In genomic region chr12:132474237-132474741, GRCh38 we compare ENCODE assay signal across 11 cellular contexts. TPM values are rescaled to one million over a fixed set of nuclear protein-coding genes. Genes with fewer than 3 reads are reported as not detected.
A peak's percentile ranks its signal among the peaks of the same experiment; 100 is the strongest.
DNase-seq lines count a peak whose midpoint lies in the region; ATAC-seq and TF ChIP-seq lines count a peak whose summit lies in the region.
"Had no signal": no experiment of that assay in that cellular context is flagged by ENCODE, and none has a peak within 500 bp of the region (broad histone marks: within the 10 kb centered on the region; RNA-seq: fewer than 3 reads in every experiment).

No MANE protein-coding gene starts in this region.

- intact Hi-C loops in right cardiac atrium (cut with DNase I) (no loop called here), left cardiac atrium (cut with DNase I) (no loop called here)

- H3K4me3 ChIP-seq in right cardiac atrium (ENCODE audit: low read length) (no peak overlapping the region), endodermal cell (ENCODE audit: low read length) (no peak overlapping the region)

- DNase-seq in right cardiac atrium (peak; percentile 10 to 54 (median 45)), left cardiac atrium (no peak), T1000 (lab: John Stamatoyannopoulos, UW) (peak; percentile 25), endodermal cell (peak; percentile 69), HT-29 (ENCODE audit: low spot score) (no peak), NCI-H1092 (lab: John Stamatoyannopoulos, UW) (no peak), kidney glomerular epithelial cell (lab: John Stamatoyannopoulos, UW) (no peak), NCI-H510A treated with DMSO at 0.1 percent for 48 hours (lab: John Stamatoyannopoulos, UW) (no peak)
- DNase-seq: left ventricle myocardium superior, NCI-H1105 treated with DMSO at 0.1 percent for 48 hours, NCI-H526 treated with DMSO at 0.1 percent for 48 hours had no signal

- no peak overlapping the region for H3K9ac ChIP-seq in endodermal cell (ENCODE audit: extremely low read depth, low read length, poor library complexity, severe bottlenecking)

- H3K27me3 Mint-ChIP-seq in endodermal cell (ENCODE audit: insufficient read depth): peaks cover 45% of the 10 kb centered on the region

- no peaks in the 10 kb centered on the region for H3K36me3 ChIP-seq in endodermal cell (ENCODE audit: control insufficient read depth, insufficient read depth, low read length)

- H3K27ac Mint-ChIP-seq in endodermal cell: no peak overlapping the region

- no peaks in the 10 kb centered on the region for H3K9me3 ChIP-seq in right cardiac atrium (ENCODE audit: control insufficient read depth, low read length)
- no peaks in the 10 kb centered on the region for H3K9me3 ChIP-seq in endodermal cell (ENCODE audit: control insufficient read depth, low read length)

- H3K4me3 Mint-ChIP-seq in endodermal cell: no peak overlapping the region

- H3K27ac ChIP-seq in right cardiac atrium (ENCODE audit: low read length) (no peak overlapping the region), endodermal cell (ENCODE audit: low read depth, low read length) (no peak overlapping the region)

- H3K9me3 Mint-ChIP-seq in endodermal cell: peaks cover 11% of the 10 kb centered on the region

- H3K4me1 Mint-ChIP-seq in endodermal cell: peaks cover 6% of the 10 kb centered on the region

- 78% methylated on average over 24 of the region's 35 CpGs for WGBS in right cardiac atrium
- WGBS in endodermal cell (ENCODE audit: insufficient coverage in 1 of 2, insufficient read length in 1 of 2), 2 experiments: 86 to 93% methylated on average over 10 to 20 of the region's 35 CpGs

- H3K27me3 ChIP-seq in right cardiac atrium (ENCODE audit: control insufficient read depth, insufficient read depth) (no peaks in the 10 kb centered on the region), endodermal cell (ENCODE audit: control insufficient read depth, insufficient read depth, low read length, poor library complexity, severe bottlenecking) (peaks cover 5% of the 10 kb centered on the region)

- ATAC-seq in right cardiac atrium (no peak), left cardiac atrium (no peak)
- ATAC-seq: left ventricle myocardium superior had no signal

- no peaks in the 10 kb centered on the region for H3K36me3 Mint-ChIP-seq in endodermal cell (ENCODE audit: low read depth)

- H3K4me1 ChIP-seq in right cardiac atrium (ENCODE audit: control insufficient read depth, insufficient read depth, low read length) (no peaks in the 10 kb centered on the region), endodermal cell (ENCODE audit: control insufficient read depth, insufficient read depth, low read length) (no peaks in the 10 kb centered on the region)

- TF ChIP-seq CTCF in endodermal cell (conservative IDR thresholded peaks at IDR 0.05): no peak

RNA-seq across cellular contexts. Expression of gene FBRSL1, which starts 15.7 kb away (rescaled TPM):
- total RNA-seq in right cardiac atrium (10 to 100 TPM; 50.4 to 65.0 (median 54.7) TPM), left cardiac atrium (10 to 100 TPM; 46.7 to 49.4 TPM), endodermal cell (10 to 100 TPM; 74.9 to 92.3 TPM)
- polyA plus RNA-seq in right cardiac atrium: 36.4 TPM
- polyA plus RNA-seq in endodermal cell (2013, experiment 1 of 2): 72.6 TPM
- 64.1 TPM for polyA plus RNA-seq in endodermal cell (2013, experiment 2 of 2)
- 51.3 and 56.0 TPM in 2 replicates for total RNA-seq in HT-29 (2014; rRNA removed; shearing (Covaris generic))

Comparison
In these comparisons a context has a peak if more than half of its experiments do, and no peak if none do; other contexts are left out.
1. DNase-seq: peak in right cardiac atrium (3 of 3), T1000 (single experiment) and endodermal cell (single experiment); none in left cardiac atrium (single experiment), HT-29 (single experiment), NCI-H1092 (single experiment), kidney glomerular epithelial cell (single experiment) and NCI-H510A treated with DMSO at 0.1 percent for 48 hours (single experiment).